Comparison of ENCODE assay signal across 1 cellular context in genomic region chr3:72348357-72348756, GRCh38.
TF ChIP-seq lines count a peak whose summit lies in the region.

No MANE protein-coding gene starts in this region.

TF ChIP-seq in HepG2, 621 proteins besides CTCF, POLR2A, EP300 and RAD21 (continued from another document):
- TF ChIP-seq XRCC5 (optimal IDR thresholded peaks at IDR 0.05; ENCODE audit: low read length): no peak
- TF ChIP-seq CHD4 (IDR thresholded peaks at IDR 0.05; ENCODE audit: borderline replicate concordance, low read length): no peak
- peak; percentile 93 for TF ChIP-seq ZNF329 (CRISPR knock-in tag; IDR thresholded peaks at IDR 0.05; ENCODE audit: low read depth)
